20 cellular contexts compared by ENCODE assay signal in genomic region chr3:18066899-18067582, GRCh38.
"Had no signal": no experiment of that assay in that cellular context is flagged by ENCODE, and none has a peak within 500 bp of the region (broad histone marks: within the 10 kb centered on the region; RNA-seq: fewer than 3 reads in every experiment).

No MANE protein-coding gene starts in this region.

- H3K4me2 ChIP-seq: KMS-11 had no signal

- H3K27ac Mint-ChIP-seq: activated CD4-positive, alpha-beta T cell treated with anti-CD3 and anti-CD28 coated beads for 36 hours; activated CD8-positive, alpha-beta T cell treated with anti-CD3 and anti-CD28 coated beads for 36 hours; activated naive CD4-positive, alpha-beta T cell treated with anti-CD3 and anti-CD28 coated beads, Interleukin-2, amount 10 ng/mL, durations not matched to agents 7 days and 5 days; activated naive CD8-positive, alpha-beta T cell treated with anti-CD3 and anti-CD28 coated beads for 36 hours; activated T-cell treated with anti-CD3 and anti-CD28 coated beads, Interleukin-2, amount 50 U/mL, for 72 hours; activated T-helper 2 cell treated with anti-CD3 and anti-CD28 coated beads, Interferon-gamma antibody, Interleukin-2, Interleukin-4, amounts not matched to agents 10 μg/mL and 5 μg/mL and 100 μg/mL, durations not matched to agents 14 hours and 24 hours and 36 hours; T-helper 17 cell had no signal

- H3K27ac ChIP-seq: brain microvascular endothelial cell, KMS-11, Peyer's patch, WERI-Rb-1 had no signal

- H3K27me3 ChIP-seq: brain microvascular endothelial cell, Peyer's patch had no signal

- H3K36me3 Mint-ChIP-seq: activated naive CD4-positive, alpha-beta T cell treated with anti-CD3 and anti-CD28 coated beads, Interleukin-2, amount 10 ng/mL, durations not matched to agents 7 days and 5 days; activated naive CD8-positive, alpha-beta T cell treated with anti-CD3 and anti-CD28 coated beads for 36 hours had no signal

- H3K4me1 ChIP-seq: Peyer's patch had no signal

- H3K9me3 ChIP-seq: Peyer's patch had no signal

- DNase-seq: activated CD4-positive, alpha-beta T cell treated with anti-CD3 and anti-CD28 coated beads for 36 hours; activated CD8-positive, alpha-beta memory T cell treated with anti-CD3 and anti-CD28 coated beads, Interleukin-2, amount 50 U/mL, for 4 hours; activated CD8-positive, alpha-beta T cell treated with anti-CD3 and anti-CD28 coated beads for 36 hours; activated gamma-delta T cell treated with Interleukin-2 at 50 U/mL for 16 hours; activated naive CD4-positive, alpha-beta T cell treated with anti-CD3 and anti-CD28 coated beads, Interleukin-2, amount 10 ng/mL, durations not matched to agents 7 days and 5 days; activated naive CD8-positive, alpha-beta T cell treated with anti-CD3 and anti-CD28 coated beads for 36 hours; activated T-cell treated with anti-CD3 and anti-CD28 coated beads, Interleukin-2, amount 50 U/mL, for 72 hours; brain microvascular endothelial cell; NCI-H1092; NCI-H1417; NCI-H2029; NCI-H446; NCI-H524; Peyer's patch; SHP77; T-helper 17 cell; T1000; WERI-Rb-1 had no signal

- H3K36me3 ChIP-seq: brain microvascular endothelial cell, Peyer's patch, WERI-Rb-1 had no signal

- H3K9ac ChIP-seq: KMS-11 had no signal

- H3K4me3 Mint-ChIP-seq: activated CD4-positive, alpha-beta T cell treated with anti-CD3 and anti-CD28 coated beads for 36 hours; activated CD8-positive, alpha-beta T cell treated with anti-CD3 and anti-CD28 coated beads for 36 hours; activated naive CD4-positive, alpha-beta T cell treated with anti-CD3 and anti-CD28 coated beads, Interleukin-2, amount 10 ng/mL, durations not matched to agents 7 days and 5 days; activated naive CD8-positive, alpha-beta T cell treated with anti-CD3 and anti-CD28 coated beads for 36 hours; activated T-cell treated with anti-CD3 and anti-CD28 coated beads, Interleukin-2, amount 50 U/mL, for 72 hours; T-helper 17 cell had no signal

- H3K9me3 Mint-ChIP-seq: activated CD8-positive, alpha-beta T cell treated with anti-CD3 and anti-CD28 coated beads for 36 hours; activated T-helper 2 cell treated with anti-CD3 and anti-CD28 coated beads, Interferon-gamma antibody, Interleukin-2, Interleukin-4, amounts not matched to agents 10 μg/mL and 5 μg/mL and 100 μg/mL, durations not matched to agents 14 hours and 24 hours and 36 hours had no signal

- H3K27me3 Mint-ChIP-seq: activated CD4-positive, alpha-beta T cell treated with anti-CD3 and anti-CD28 coated beads for 36 hours; activated CD8-positive, alpha-beta T cell treated with anti-CD3 and anti-CD28 coated beads for 36 hours; activated naive CD4-positive, alpha-beta T cell treated with anti-CD3 and anti-CD28 coated beads, Interleukin-2, amount 10 ng/mL, durations not matched to agents 7 days and 5 days; activated naive CD8-positive, alpha-beta T cell treated with anti-CD3 and anti-CD28 coated beads for 36 hours had no signal

- H3K4me3 ChIP-seq: Peyer's patch had no signal

- H3K4me1 Mint-ChIP-seq: activated CD4-positive, alpha-beta T cell treated with anti-CD3 and anti-CD28 coated beads for 36 hours; activated naive CD4-positive, alpha-beta T cell treated with anti-CD3 and anti-CD28 coated beads, Interleukin-2, amount 10 ng/mL, durations not matched to agents 7 days and 5 days; T-helper 17 cell had no signal

- ATAC-seq: activated CD4-positive, alpha-beta T cell treated with anti-CD3 and anti-CD28 coated beads for 36 hours; activated CD8-positive, alpha-beta T cell treated with anti-CD3 and anti-CD28 coated beads for 36 hours; activated T-cell treated with anti-CD3 and anti-CD28 coated beads, Interleukin-2, amount 50 U/mL, for 72 hours; T-helper 17 cell had no signal
